11 cellular contexts compared by ENCODE assay signal in genomic region chr11:83161610-83162199, GRCh38. TPM values are rescaled to one million over a fixed set of nuclear protein-coding genes. Genes with fewer than 3 reads are reported as not detected.
DNase-seq lines count a peak whose midpoint lies in the region; ATAC-seq, FAIRE-seq and TF ChIP-seq lines count a peak whose summit lies in the region.
"Had no signal": no experiment of that assay in that cellular context is flagged by ENCODE, and none has a peak within 500 bp of the region (broad histone marks: within the 10 kb centered on the region; RNA-seq: fewer than 3 reads in every experiment).

No MANE protein-coding gene starts in this region.

- no peak overlapping the region for H2AFZ ChIP-seq in PC-9

- H3K4me1 ChIP-seq in PC-9 (replicated peaks; ENCODE audit: insufficient read depth), result peaks cover 32% of the 10 kb centered on the region
- peaks cover 19% of the 10 kb centered on the region for H3K4me1 ChIP-seq in endocrine pancreas (ENCODE audit: control insufficient read depth, insufficient read depth, low read length)
- peaks cover 0 to 43% (median 40%) of the 10 kb centered on the region in 4 donors for H3K4me1 ChIP-seq in sigmoid colon
- peaks cover 2 to 53% (median 42%) of the 10 kb centered on the region in 12 donors for H3K4me1 ChIP-seq in heart left ventricle

- intact Hi-C loops in PC-9 (cut with micrococcal nuclease; ENCODE audit: unreplicated experiment), result loop anchor here (2.0 kb wide), 1 partner anchor 31 kb away; the partner anchor contains the start of gene ANKRD42
- intact Hi-C loops in sigmoid colon (cut with DNase I), result no loop called here
- intact Hi-C loops in heart left ventricle (cut with DNase I), result loop anchor here in 2 of 10 donors (2.0 to 10.0 kb wide), 2 partner anchors 157 to 255 kb away; no protein-coding TSS in a partner anchor

- no TSS peak for BruUV-seq in PC-9 (replicated peaks; lab: Mats Ljungman, UMichigan)

- TF ChIP-seq CTCF in PC-9 (conservative IDR thresholded peaks at IDR 0.05), result no peak
- TF ChIP-seq CTCF in sigmoid colon (IDR thresholded peaks at IDR 0.05), result no peak
- TF ChIP-seq CTCF in heart left ventricle (IDR thresholded peaks at IDR 0.05), result no peak

- TF ChIP-seq POLR2A in sigmoid colon (IDR thresholded peaks at IDR 0.05), result no peak
- no peak for TF ChIP-seq POLR2A in heart left ventricle (IDR thresholded peaks at IDR 0.05)

- H4K20me1 ChIP-seq in PC-9 (ENCODE audit: insufficient read depth), result peaks cover 59% of the 10 kb centered on the region

- H3K27ac ChIP-seq in PC-9, result peak overlapping the region; percentile 84; the same call in 1 of the 2 replicates
- peak overlapping the region; percentile 27 to 99 (median 68) for H3K27ac ChIP-seq in sigmoid colon
- peak overlapping the region in 2 of 12 donors; percentile 49 to 99 for H3K27ac ChIP-seq in heart left ventricle
- H3K27ac ChIP-seq: brain microvascular endothelial cell had no signal

- peaks cover 46% of the 10 kb centered on the region for H3F3A ChIP-seq in PC-9 (ENCODE audit: insufficient read depth, low read depth)

- no peak overlapping the region for H3K9ac ChIP-seq in endocrine pancreas (ENCODE audit: control insufficient read depth, insufficient read depth, low read length)

- H3K79me2 ChIP-seq in PC-9 (ENCODE audit: low read depth), result peaks cover 96% of the 10 kb centered on the region

- POLR2A ChIA-PET in PC-9 (lab: Charles Lee; ENCODE audit: unreplicated experiment), result interaction anchor here (0.8 kb wide), 1 partner anchor 124 kb away, joined by 8 read pairs; no protein-coding TSS in a partner anchor

- FAIRE-seq in GM19239 (lab: Jason Lieb, UNC), result peak; percentile 81

- H3K4me3 ChIP-seq in PC-9 (peak overlapping the region; percentile 97; the same call in 1 of the 2 replicates), endocrine pancreas (ENCODE audit: control insufficient read depth, insufficient read depth, low read length) (peak overlapping the region; percentile 97), sigmoid colon (no peak overlapping the region), heart left ventricle (peak overlapping the region in 2 of 12 donors; percentile 13 to 88)

- H3K27me3 ChIP-seq in PC-9 (ENCODE audit: insufficient read depth, low read depth), result no peaks in the 10 kb centered on the region
- no peaks in the 10 kb centered on the region for H3K27me3 ChIP-seq in endocrine pancreas (ENCODE audit: control insufficient read depth, insufficient read depth, low read length)
- no peaks in the 10 kb centered on the region for H3K27me3 ChIP-seq in sigmoid colon
- H3K27me3 ChIP-seq in heart left ventricle, result no peaks in the 10 kb centered on the region
- H3K27me3 ChIP-seq: brain microvascular endothelial cell had no signal

- no peak for ATAC-seq in heart left ventricle

- no peak for DNase-seq in GM19239 (ENCODE audit: insufficient read length, low spot score)
- no peak for DNase-seq in PC-9
- no peak for DNase-seq in sigmoid colon
- DNase-seq in heart left ventricle, result no peak
- no peak for DNase-seq in DMS 273 (lab: John Stamatoyannopoulos, UW; ENCODE audit: unreplicated experiment)
- DNase-seq in MV-4-11 (lab: John Stamatoyannopoulos, UW), result no peak
- DNase-seq in kidney tubule cell (ENCODE audit: low spot score), result no peak
- DNase-seq: brain microvascular endothelial cell; midbrain; stimulated activated CD4-positive, alpha-beta T cell treated with anti-CD3 and anti-CD28 coated beads, Interleukin-1b, Interleukin-23, amount 100 ng/mL, for 48 hours had no signal

- CTCF ChIA-PET in PC-9 (lab: Charles Lee), result no interaction called here

- H3K9me3 ChIP-seq in PC-9 (ENCODE audit: insufficient read depth, low read depth) (no peaks in the 10 kb centered on the region), endocrine pancreas (ENCODE audit: control insufficient read depth, low read length) (no peaks in the 10 kb centered on the region), sigmoid colon (no peaks in the 10 kb centered on the region), heart left ventricle (no peaks in the 10 kb centered on the region)

- WGBS in sigmoid colon, 2 donors, result 6 to 42% methylated on average over 1 of the region's 1 CpG
- 33 to 57% (median 38%) methylated on average over 1 of the region's 1 CpG for WGBS in heart left ventricle, 4 donors

- TF ChIP-seq EP300 in sigmoid colon (IDR thresholded peaks at IDR 0.05), result no peak

- H3K4me2 ChIP-seq in PC-9, result peak overlapping the region; percentile 99

- H3K36me3 ChIP-seq in PC-9 (ENCODE audit: low read depth) (peaks cover 62% of the 10 kb centered on the region), endocrine pancreas (ENCODE audit: control insufficient read depth, insufficient read depth, low read length) (peaks cover 4% of the 10 kb centered on the region), sigmoid colon (peaks cover 0 to 44% (median 4%) of the 10 kb centered on the region in 4 donors), heart left ventricle (peaks cover 0 to 63% (median 37%) of the 10 kb centered on the region in 9 donors)

- no peaks in the 10 kb centered on the region for H3K9me2 ChIP-seq in PC-9 (ENCODE audit: insufficient read depth)

RNA-seq across cellular contexts. Expression of gene PCF11, which starts 4.8 kb away (rescaled TPM):
- total RNA-seq in PC-9 (2021) (43.1 and 52.9 TPM in 2 replicates), sigmoid colon (10 to 100 TPM; 62.0 to 78.2 (median 66.3) TPM), heart left ventricle (10 to 100 TPM; 20.0 to 35.7 (median 27.6) TPM)
- polyA plus RNA-seq in sigmoid colon (10 to 100 TPM; 12.7 to 34.4 (median 13.2) TPM), heart left ventricle (10 to 100 TPM; 15.2 to 17.2 TPM)

RNA-seq across cellular contexts. Expression of gene ANKRD42, which starts 31.8 kb away (rescaled TPM):
- 6.8 and 10.4 TPM in 2 replicates for total RNA-seq in PC-9 (2021)
- 10 to 100 TPM in 3 of 4 donors, 1 to 10 TPM in 1; 9.6 to 12.2 (median 11.0) TPM for total RNA-seq in sigmoid colon
- 1 to 10 TPM; 4.2 to 5.4 (median 5.3) TPM for polyA plus RNA-seq in sigmoid colon
- total RNA-seq in heart left ventricle, result 1 to 10 TPM; 3.7 to 9.1 (median 6.0) TPM
- polyA plus RNA-seq in heart left ventricle, result 1 to 10 TPM; 2.0 to 6.3 TPM

Comparison
In these comparisons a context has a peak if more than half of its experiments do, and no peak if none do; other contexts are left out.
1. H3K4me3 ChIP-seq: peak in PC-9 (single experiment) and endocrine pancreas (single experiment); none in sigmoid colon (0 of 4).